Comparison of ENCODE assay signal across 24 cellular contexts in the genomic region with DNA sequence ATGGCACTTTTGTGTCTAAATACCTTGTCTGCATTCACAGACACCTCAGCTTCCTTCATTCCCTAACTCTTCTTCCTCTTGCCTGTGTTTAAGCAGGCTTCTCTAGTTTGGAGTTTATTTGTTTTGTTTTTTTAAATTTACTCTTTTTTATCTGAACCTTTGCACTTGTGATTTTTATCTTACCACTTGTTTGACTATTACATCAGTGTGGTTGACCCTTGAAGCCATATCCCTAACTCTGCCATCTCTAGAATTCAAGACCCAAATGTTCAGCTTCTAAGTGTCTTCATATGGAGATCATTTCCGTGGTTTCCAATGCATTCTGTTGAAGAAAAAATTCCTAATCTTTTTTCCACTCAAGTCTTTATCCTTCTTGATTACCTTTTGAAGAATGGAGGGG.
"Had no signal": no experiment of that assay in that cellular context is flagged by ENCODE, and none has a peak within 500 bp of the region (broad histone marks: within the 10 kb centered on the region; RNA-seq: fewer than 3 reads in every experiment).

No MANE protein-coding gene starts in this region.

- H3K4me3 ChIP-seq: cardiac muscle cell had no signal

- H3K36me3 ChIP-seq: brain microvascular endothelial cell, cardiac muscle cell had no signal

- H3K36me3 Mint-ChIP-seq: activated CD4-positive, alpha-beta memory T cell treated with anti-CD3 and anti-CD28 coated beads for 36 hours; activated naive CD4-positive, alpha-beta T cell treated with anti-CD3 and anti-CD28 coated beads, Interleukin-2, amount 50 U/mL, for 72 hours; T-cell had no signal

- H3K27ac ChIP-seq: cardiac muscle cell, VCaP had no signal

- ATAC-seq: activated naive CD4-positive, alpha-beta T cell treated with anti-CD3 and anti-CD28 coated beads, Interleukin-2, amount 50 U/mL, for 72 hours; activated naive CD8-positive, alpha-beta T cell treated with anti-CD3 and anti-CD28 coated beads, Interleukin-2, amount 50 U/mL, for 24 hours; activated T-cell treated with anti-CD3 and anti-CD28 coated beads, Interleukin-2, amount 50 U/mL, for 4 hours; T-cell had no signal

- DNase-seq: activated CD4-positive, alpha-beta memory T cell treated with anti-CD3 and anti-CD28 coated beads for 36 hours; activated CD4-positive, alpha-beta T cell treated with anti-CD3 and anti-CD28 coated beads, Interleukin-2, amount 10 ng/mL, durations not matched to agents 7 days and 5 days; activated CD4-positive, CD25-positive, alpha-beta regulatory T cell; activated CD8-positive, alpha-beta memory T cell treated with anti-CD3 and anti-CD28 coated beads for 24 hours; activated effector memory CD4-positive, alpha-beta T cell treated with anti-CD3 and anti-CD28 coated beads, Interleukin-2, amount 50 U/mL, for 16 hours; activated naive CD4-positive, alpha-beta T cell treated with Interleukin-2 at 50 U/mL for 16 hours; activated naive CD8-positive, alpha-beta T cell treated with anti-CD3 and anti-CD28 coated beads, Interleukin-2, amount 50 U/mL, for 24 hours; activated T-cell treated with anti-CD3 and anti-CD28 coated beads, Interleukin-2, amount 50 U/mL, for 4 hours; amniotic stem cell; brain microvascular endothelial cell; Karpas-422; MM.1S; NCI-H1048; NCI-H1930; NCI-H226; NCI-H510A; NCI-H526 treated with DMSO at 0.1 percent for 48 hours; SIG-M5; T-cell; T-helper 2 cell; T1000 had no signal

- H3K9me3 Mint-ChIP-seq: activated CD4-positive, alpha-beta memory T cell treated with anti-CD3 and anti-CD28 coated beads for 36 hours; activated CD4-positive, alpha-beta T cell treated with anti-CD3 and anti-CD28 coated beads, Interleukin-2, amount 10 ng/mL, durations not matched to agents 7 days and 5 days; activated naive CD4-positive, alpha-beta T cell treated with anti-CD3 and anti-CD28 coated beads, Interleukin-2, amount 50 U/mL, for 72 hours; activated naive CD8-positive, alpha-beta T cell treated with anti-CD3 and anti-CD28 coated beads, Interleukin-2, amount 50 U/mL, for 24 hours; T-cell had no signal

- H3K4me1 Mint-ChIP-seq: activated CD4-positive, alpha-beta T cell treated with anti-CD3 and anti-CD28 coated beads, Interleukin-2, amount 10 ng/mL, durations not matched to agents 7 days and 5 days; activated naive CD8-positive, alpha-beta T cell treated with anti-CD3 and anti-CD28 coated beads, Interleukin-2, amount 50 U/mL, for 24 hours; T-cell had no signal

- H3K27me3 ChIP-seq: brain microvascular endothelial cell, cardiac muscle cell had no signal

- H3K27ac Mint-ChIP-seq: activated CD4-positive, alpha-beta memory T cell treated with anti-CD3 and anti-CD28 coated beads for 36 hours; activated CD4-positive, alpha-beta T cell treated with anti-CD3 and anti-CD28 coated beads, Interleukin-2, amount 10 ng/mL, durations not matched to agents 7 days and 5 days; activated naive CD4-positive, alpha-beta T cell treated with anti-CD3 and anti-CD28 coated beads, Interleukin-2, amount 50 U/mL, for 72 hours; activated naive CD8-positive, alpha-beta T cell treated with anti-CD3 and anti-CD28 coated beads, Interleukin-2, amount 50 U/mL, for 24 hours; T-cell had no signal

- H3K4me3 Mint-ChIP-seq: activated CD4-positive, alpha-beta memory T cell treated with anti-CD3 and anti-CD28 coated beads for 36 hours; activated CD4-positive, alpha-beta T cell treated with anti-CD3 and anti-CD28 coated beads, Interleukin-2, amount 10 ng/mL, durations not matched to agents 7 days and 5 days; activated naive CD8-positive, alpha-beta T cell treated with anti-CD3 and anti-CD28 coated beads, Interleukin-2, amount 50 U/mL, for 24 hours; activated T-cell treated with anti-CD3 and anti-CD28 coated beads, Interleukin-2, amount 50 U/mL, for 4 hours; T-cell had no signal
